ENCODE assay signal across 12 cellular contexts in genomic region chr10:13743101-13743693, GRCh38.
A peak's percentile ranks its signal among the peaks of the same experiment; 100 is the strongest.
DNase-seq lines count a peak whose midpoint lies in the region; ATAC-seq and TF ChIP-seq lines count a peak whose summit lies in the region.
"Had no signal": no experiment of that assay in that cellular context is flagged by ENCODE, and none has a peak within 500 bp of the region (broad histone marks: within the 10 kb centered on the region; RNA-seq: fewer than 3 reads in every experiment).

No MANE protein-coding gene starts in this region.

- H3K36me3 Mint-ChIP-seq in activated naive CD8-positive, alpha-beta T cell treated with anti-CD3 and anti-CD28 coated beads for 36 hours: no peaks in the 10 kb centered on the region

- no peaks in the 10 kb centered on the region for H4K20me1 ChIP-seq in osteoblast (ENCODE audit: insufficient read depth, low read length)

- peaks cover 9% of the 10 kb centered on the region for H3K4me1 Mint-ChIP-seq in activated naive CD8-positive, alpha-beta T cell treated with anti-CD3 and anti-CD28 coated beads for 36 hours

- in situ Hi-C loops in transverse colon (cut with MboI; ENCODE audit: low pct_ligation_motif_present in 1 of 4, low pct_unique_long_range_greater_than_20kb in 1 of 4, low sequenced_read_pairs in 3 of 4): no loop called here

- no peak overlapping the region for H3K9ac ChIP-seq in trophoblast cell (ENCODE audit: low read length)

- peak overlapping the region; percentile 38 for H2AFZ ChIP-seq in osteoblast (ENCODE audit: low read length)
- no peak overlapping the region for H2AFZ ChIP-seq in trophoblast cell (ENCODE audit: insufficient read depth, low read length, poor library complexity)

- no peak for TF ChIP-seq EP300 in transverse colon (IDR thresholded peaks at IDR 0.05; ENCODE audit: low read depth)

- no peak overlapping the region for H3K27ac Mint-ChIP-seq in activated naive CD8-positive, alpha-beta T cell treated with anti-CD3 and anti-CD28 coated beads for 36 hours

- no peak overlapping the region for H2BK120ac ChIP-seq in trophoblast cell (ENCODE audit: insufficient read depth, low read length, poor library complexity)

- no peaks in the 10 kb centered on the region for H3K9me3 Mint-ChIP-seq in activated naive CD8-positive, alpha-beta T cell treated with anti-CD3 and anti-CD28 coated beads for 36 hours
- H3K9me3 Mint-ChIP-seq: activated T-cell treated with anti-CD3 and anti-CD28 coated beads, Interleukin-2, amount 50 U/mL, for 4 hours had no signal

- H3K27me3 ChIP-seq in osteoblast (ENCODE audit: insufficient read depth, low read length): no peaks in the 10 kb centered on the region
- H3K27me3 ChIP-seq in transverse colon: no peaks in the 10 kb centered on the region
- H3K27me3 ChIP-seq in trophoblast cell (ENCODE audit: insufficient read depth, low read length): no peaks in the 10 kb centered on the region

- H3K4me2 ChIP-seq in osteoblast (ENCODE audit: insufficient read depth, low read length) (no peak overlapping the region), trophoblast cell (ENCODE audit: low read length) (no peak overlapping the region)

- H3K27ac ChIP-seq in osteoblast (ENCODE audit: low read depth, low read length) (peak overlapping the region; percentile 7), transverse colon (no peak overlapping the region), trophoblast cell (ENCODE audit: low read depth, low read length) (no peak overlapping the region)
- H3K27ac ChIP-seq: coronary artery had no signal

- H2AK5ac ChIP-seq in trophoblast cell (ENCODE audit: low read length): no peak overlapping the region

- H4K8ac ChIP-seq in trophoblast cell (ENCODE audit: low read depth, low read length): no peak overlapping the region

- H3K36me3 ChIP-seq in osteoblast (ENCODE audit: insufficient read depth, low read length) (peaks cover 17% of the 10 kb centered on the region), transverse colon (no peaks in the 10 kb centered on the region), trophoblast cell (ENCODE audit: control insufficient read depth in 1 of 2, insufficient read depth in 2 of 2, low read length in 2 of 2) (no peaks in the 10 kb centered on the region)

- H3K14ac ChIP-seq in trophoblast cell (ENCODE audit: low read length): no peak overlapping the region

- 62 to 74% methylated on average over 6 to 15 of the region's 15 CpGs for WGBS in transverse colon (ENCODE audit: low coverage in 1 of 2), 2 donors
- WGBS in trophoblast cell (ENCODE audit: extremely low coverage, insufficient coverage, insufficient read length): no CpG with 5 or more reads among the region's 15 CpGs

- H4K91ac ChIP-seq in trophoblast cell (ENCODE audit: low read depth, low read length): no peak overlapping the region

- H3K9me3 ChIP-seq in osteoblast (ENCODE audit: low read depth, low read length): no peaks in the 10 kb centered on the region
- no peaks in the 10 kb centered on the region for H3K9me3 ChIP-seq in transverse colon
- no peaks in the 10 kb centered on the region for H3K9me3 ChIP-seq in trophoblast cell (ENCODE audit: insufficient read depth, low read depth, low read length)

- no peak for TF ChIP-seq POLR2A in transverse colon (IDR thresholded peaks at IDR 0.05)

- no peak overlapping the region for H2BK12ac ChIP-seq in trophoblast cell (ENCODE audit: low read length)

- H4K12ac ChIP-seq in trophoblast cell (ENCODE audit: low read depth, low read length): no peak overlapping the region

- no peak overlapping the region for H2BK5ac ChIP-seq in trophoblast cell (ENCODE audit: low read depth, low read length, poor library complexity)

- H3K79me1 ChIP-seq in trophoblast cell (ENCODE audit: low read length): peaks cover 5% of the 10 kb centered on the region

- no peak overlapping the region for H3K18ac ChIP-seq in trophoblast cell (ENCODE audit: low read length)

- H3K79me2 ChIP-seq in osteoblast (ENCODE audit: insufficient read depth, low read length): no peaks in the 10 kb centered on the region
- H3K79me2 ChIP-seq in trophoblast cell (ENCODE audit: control insufficient read depth, insufficient read depth, low read length, poor library complexity): no peaks in the 10 kb centered on the region

- H3K4ac ChIP-seq in trophoblast cell (ENCODE audit: low read depth, low read length): no peak overlapping the region

- H3K4me3 ChIP-seq in osteoblast (ENCODE audit: insufficient read depth, low read length) (no peak overlapping the region), transverse colon (no peak overlapping the region), trophoblast cell (ENCODE audit: low read depth, low read length) (no peak overlapping the region)
- H3K4me3 ChIP-seq: coronary artery had no signal

- TF ChIP-seq CTCF in osteoblast (IDR thresholded peaks at IDR 0.05; ENCODE audit: extremely low read depth, low read depth, low read length): no peak
- no peak for TF ChIP-seq CTCF in transverse colon (IDR thresholded peaks at IDR 0.05)

- peak; percentile 7 for DNase-seq in activated naive CD8-positive, alpha-beta T cell treated with anti-CD3 and anti-CD28 coated beads for 36 hours
- DNase-seq in osteoblast (ENCODE audit: insufficient read length, low spot score, missing footprints) (no peak), transverse colon (no peak), trophoblast cell (no peak)
- no peak for DNase-seq in stimulated activated CD4-positive, alpha-beta T cell treated with anti-CD3 and anti-CD28 coated beads, Interleukin-12 subunit alpha, Interleukin-12 subunit beta, amount 100 ng/mL, for 4 hours
- no peak for DNase-seq in activated CD4-positive, CD25-positive, alpha-beta regulatory T cell treated with anti-CD3 and anti-CD28 coated beads, Interleukin-2, amount 50 U/mL, for 72 hours
- DNase-seq: activated T-cell treated with anti-CD3 and anti-CD28 coated beads, Interleukin-2, amount 50 U/mL, for 4 hours; NCI-H1092; stimulated activated CD4-positive, alpha-beta T cell treated with anti-CD3 and anti-CD28 coated beads, Interleukin-15, amount 100 ng/mL, for 24 hours had no signal

- peak; percentile 53 for ATAC-seq in GM18868 (IDR thresholded peaks at IDR 0.05; ENCODE audit: unreplicated experiment)
- ATAC-seq in HG03025 (IDR thresholded peaks at IDR 0.05; ENCODE audit: low FRiP score, unreplicated experiment): peak; percentile 50
- ATAC-seq: activated T-cell treated with anti-CD3 and anti-CD28 coated beads, Interleukin-2, amount 50 U/mL, for 4 hours had no signal

- H3K4me1 ChIP-seq in osteoblast (ENCODE audit: insufficient read depth, low read length): peaks cover 23% of the 10 kb centered on the region
- no peaks in the 10 kb centered on the region for H3K4me1 ChIP-seq in transverse colon
- H3K4me1 ChIP-seq in trophoblast cell (ENCODE audit: control insufficient read depth in 1 of 2, insufficient read depth in 2 of 2, low read length in 2 of 2): peaks cover 8 to 12% of the 10 kb centered on the region in 2 experiments

- H3K23ac ChIP-seq in trophoblast cell (ENCODE audit: low read length): no peak overlapping the region

- H3K27me3 Mint-ChIP-seq in activated naive CD8-positive, alpha-beta T cell treated with anti-CD3 and anti-CD28 coated beads for 36 hours: peaks cover 19% of the 10 kb centered on the region

- peak overlapping the region; percentile 26 for H3K4me3 Mint-ChIP-seq in activated naive CD8-positive, alpha-beta T cell treated with anti-CD3 and anti-CD28 coated beads for 36 hours
- H3K4me3 Mint-ChIP-seq: activated T-cell treated with anti-CD3 and anti-CD28 coated beads, Interleukin-2, amount 50 U/mL, for 4 hours had no signal

- intact Hi-C loops in transverse colon (cut with DNase I; ENCODE audit: low total_unique reads): no loop called here
